Comparison of ENCODE assay signal across 23 cellular contexts in genomic region chr14:103132381-103133212, GRCh38. TPM values are rescaled to one million over a fixed set of nuclear protein-coding genes. Genes with fewer than 3 reads are reported as not detected.
DNase-seq lines count a peak whose midpoint lies in the region; ATAC-seq, FAIRE-seq and TF ChIP-seq lines count a peak whose summit lies in the region.
"Had no signal": no experiment of that assay in that cellular context is flagged by ENCODE, and none has a peak within 500 bp of the region (broad histone marks: within the 10 kb centered on the region; RNA-seq: fewer than 3 reads in every experiment).

No MANE protein-coding gene starts in this region.

- H3K27me3 Mint-ChIP-seq in progenitor cell of endocrine pancreas = peaks cover 20% of the 10 kb centered on the region

- no peaks in the 10 kb centered on the region for H3K36me3 ChIP-seq in SK-N-MC (ENCODE audit: insufficient read depth, low read length)
- H3K36me3 ChIP-seq in pancreas = no peaks in the 10 kb centered on the region

- no peaks in the 10 kb centered on the region for H3K9me3 Mint-ChIP-seq in progenitor cell of endocrine pancreas (ENCODE audit: low read depth)
- H3K9me3 Mint-ChIP-seq: activated naive CD8-positive, alpha-beta T cell treated with anti-CD3 and anti-CD28 coated beads, Interleukin-2, amount 50 U/mL, for 24 hours; memory B cell; nephron progenitor cell had no signal

- H3K4me1 ChIP-seq in right cardiac atrium (ENCODE audit: control insufficient read depth, insufficient read depth, low read length) (peaks cover 3% of the 10 kb centered on the region), pancreas (peaks cover 0 to 9% (median 0%) of the 10 kb centered on the region in 3 donors)

- no peak overlapping the region for H3K27ac Mint-ChIP-seq in progenitor cell of endocrine pancreas
- H3K27ac Mint-ChIP-seq: activated CD8-positive, alpha-beta T cell treated with anti-CD3 and anti-CD28 coated beads, Interleukin-2, amount 10 ng/mL, durations not matched to agents 7 days and 5 days; activated naive CD8-positive, alpha-beta T cell treated with anti-CD3 and anti-CD28 coated beads, Interleukin-2, amount 50 U/mL, for 24 hours; memory B cell; nephron progenitor cell had no signal

- H3K36me3 Mint-ChIP-seq in progenitor cell of endocrine pancreas (ENCODE audit: insufficient read depth) = no peaks in the 10 kb centered on the region
- H3K36me3 Mint-ChIP-seq: memory B cell had no signal

- no peaks in the 10 kb centered on the region for H3K27me3 ChIP-seq in right cardiac atrium (ENCODE audit: control insufficient read depth, insufficient read depth)
- H3K27me3 ChIP-seq in pancreas = no peaks in the 10 kb centered on the region
- H3K27me3 ChIP-seq: gastroesophageal sphincter, testis had no signal

- H3K4me3 Mint-ChIP-seq in progenitor cell of endocrine pancreas (ENCODE audit: low read depth) = no peak overlapping the region
- H3K4me3 Mint-ChIP-seq: activated CD8-positive, alpha-beta T cell treated with anti-CD3 and anti-CD28 coated beads, Interleukin-2, amount 10 ng/mL, durations not matched to agents 7 days and 5 days; activated naive CD8-positive, alpha-beta T cell treated with anti-CD3 and anti-CD28 coated beads, Interleukin-2, amount 50 U/mL, for 24 hours; memory B cell; nephron progenitor cell had no signal

- ATAC-seq in right cardiac atrium = peak in 1 of 2 donors; percentile 8
- ATAC-seq in pancreas = peak; percentile 60 to 79 (median 70)
- ATAC-seq in HG02870 (IDR thresholded peaks at IDR 0.05; ENCODE audit: unreplicated experiment) = no peak
- ATAC-seq in GM18868 (IDR thresholded peaks at IDR 0.05; ENCODE audit: unreplicated experiment) = no peak
- ATAC-seq: activated CD8-positive, alpha-beta T cell treated with anti-CD3 and anti-CD28 coated beads, Interleukin-2, amount 10 ng/mL, durations not matched to agents 7 days and 5 days; activated naive CD8-positive, alpha-beta T cell treated with anti-CD3 and anti-CD28 coated beads, Interleukin-2, amount 50 U/mL, for 24 hours; gastroesophageal sphincter; PC-3; sciatic nerve had no signal

- intact Hi-C loops in right cardiac atrium (cut with DNase I) (no loop called here), pancreas (cut with DNase I) (no loop called here)

- CTCF ChIA-PET in HEK293T (lab: Yijun Ruan, JAX) = no interaction called here

- POLR2A ChIA-PET in HEK293T (lab: Yijun Ruan, JAX) = no interaction called here

- H3K9ac ChIP-seq in SK-N-MC (ENCODE audit: insufficient read length) = no peak overlapping the region
- H3K9ac ChIP-seq: GM23248 had no signal

- no peak for TF ChIP-seq CTCF in pancreas (IDR thresholded peaks at IDR 0.05)
- TF ChIP-seq CTCF in progenitor cell of endocrine pancreas (IDR thresholded peaks at IDR 0.05; ENCODE audit: unreplicated experiment) = no peak

- H3K9me3 ChIP-seq in SK-N-MC (ENCODE audit: low read depth, low read length) (no peaks in the 10 kb centered on the region), right cardiac atrium (ENCODE audit: control insufficient read depth, low read length) (no peaks in the 10 kb centered on the region), pancreas (no peaks in the 10 kb centered on the region)
- H3K9me3 ChIP-seq: Caco-2, gastroesophageal sphincter, testis had no signal

- H3K27ac ChIP-seq in SK-N-MC (no peak overlapping the region), right cardiac atrium (ENCODE audit: low read length) (no peak overlapping the region), pancreas (peak overlapping the region in 3 of 4 donors; percentile 38 to 58 (median 51))
- H3K27ac ChIP-seq: GM23248 had no signal

- H3K4me1 Mint-ChIP-seq in progenitor cell of endocrine pancreas (ENCODE audit: low read depth) = peaks cover 2% of the 10 kb centered on the region
- H3K4me1 Mint-ChIP-seq: activated naive CD8-positive, alpha-beta T cell treated with anti-CD3 and anti-CD28 coated beads, Interleukin-2, amount 50 U/mL, for 24 hours; memory B cell had no signal

- FAIRE-seq in pancreas (lab: Jason Lieb, UNC) = no peak

- WGBS in right cardiac atrium = 69% methylated on average over 39 of the region's 39 CpGs
- 53 to 54% methylated on average over 39 of the region's 39 CpGs for WGBS in pancreas, 2 donors

- H3K4me3 ChIP-seq in SK-N-MC = no peak overlapping the region; the same call in 1 of the 2 replicates
- no peak overlapping the region for H3K4me3 ChIP-seq in right cardiac atrium (ENCODE audit: low read length)
- H3K4me3 ChIP-seq in pancreas = no peak overlapping the region
- H3K4me3 ChIP-seq: coronary artery, gastroesophageal sphincter, GM23248, testis had no signal

- no peak for DNase-seq in HEK293T (ENCODE audit: extremely low spot score)
- peak; percentile 10 for DNase-seq in SK-N-MC (ENCODE audit: low read depth, low spot score)
- peak in 2 of 3 donors; percentile 62 to 66 for DNase-seq in right cardiac atrium
- DNase-seq in pancreas = peak; percentile 52 to 82 (median 73)
- DNase-seq in DMS79 (lab: John Stamatoyannopoulos, UW) = no peak
- DNase-seq in progenitor cell of endocrine pancreas (ENCODE audit: low spot score, unreplicated experiment) = no peak
- DNase-seq: activated CD8-positive, alpha-beta T cell treated with anti-CD3 and anti-CD28 coated beads, Interleukin-2, amount 10 ng/mL, durations not matched to agents 7 days and 5 days; activated naive CD8-positive, alpha-beta T cell treated with anti-CD3 and anti-CD28 coated beads, Interleukin-2, amount 50 U/mL, for 24 hours; Caco-2; GM23248; Kasumi-1; NCI-H1105 treated with DMSO at 0.1 percent for 48 hours; NCI-H446 treated with DMSO at 0.1 percent for 48 hours; nephron progenitor cell; PC-3; stimulated activated CD4-positive, alpha-beta T cell treated with anti-CD3 and anti-CD28 coated beads, Interleukin-2, amount 100 ng/mL, for 48 hours; testis had no signal

TF ChIP-seq in HEK293T, 16 proteins besides CTCF, POLR2A, EP300 and RAD21:
- TF ChIP-seq L3MBTL2 (conservative IDR thresholded peaks at IDR 0.05) (peak; percentile 25), CTBP1 (IDR thresholded peaks at IDR 0.05; ENCODE audit: borderline replicate concordance) (no peak)

RNA-seq across cellular contexts. Expression of gene TNFAIP2, which starts 9.3 kb away (rescaled TPM):
- total RNA-seq in right cardiac atrium (10 to 100 TPM; 41.5 to 51.3 (median 49.4) TPM), pancreas (100 to 1,000 TPM in 1 of 6 donors, 10 to 100 TPM in 3, 1 to 10 TPM in 2; 7.0 to 188 (median 27.7) TPM), progenitor cell of endocrine pancreas (17.8 and 19.6 TPM in 2 replicates)
- polyA plus RNA-seq in right cardiac atrium (46.7 TPM), pancreas (100 to 1,000 TPM; 123 to 288 TPM)

RNA-seq across cellular contexts. Expression of gene EXOC3L4, which starts 38.1 kb away (rescaled TPM):
- total RNA-seq in right cardiac atrium (1 to 10 TPM in 3 of 4 donors, under 1 TPM in 1; 0.63 to 2.5 (median 1.1) TPM), pancreas (1 to 10 TPM in 4 of 6 donors, under 1 TPM in 2; 0.63 to 6.2 (median 1.3) TPM), progenitor cell of endocrine pancreas (28.4 and 30.8 TPM in 2 replicates)
- polyA plus RNA-seq in right cardiac atrium (1.4 TPM), pancreas (1 to 10 TPM; 5.0 to 8.9 TPM)
- total RNA-seq: activated CD8-positive, alpha-beta T cell treated with anti-CD3 and anti-CD28 coated beads, Interleukin-2, amount 10 ng/mL, durations not matched to agents 7 days and 5 days; GM23248 had no signal
- polyA plus RNA-seq: GM23248 had no signal

RNA-seq across cellular contexts. Expression of gene LBHD2, which starts 48.6 kb away (rescaled TPM):
- total RNA-seq in right cardiac atrium = not detected
- polyA plus RNA-seq in right cardiac atrium = not detected
- not detected for total RNA-seq in pancreas
- polyA plus RNA-seq in pancreas = not detected
- total RNA-seq in progenitor cell of endocrine pancreas = not detected in 2 replicates
- total RNA-seq: activated CD8-positive, alpha-beta T cell treated with anti-CD3 and anti-CD28 coated beads, Interleukin-2, amount 10 ng/mL, durations not matched to agents 7 days and 5 days; Caco-2; gastroesophageal sphincter; GM23248; PC-3; sciatic nerve had no signal
- polyA plus RNA-seq: GM23248 had no signal

Comparison
In these comparisons a context has a peak if more than half of its experiments do, and no peak if none do; other contexts are left out.
1. DNase-seq: peak in SK-N-MC (single experiment), right cardiac atrium (2 of 3) and pancreas (6 of 6); none in HEK293T (single experiment), DMS79 (single experiment) and progenitor cell of endocrine pancreas (single experiment).
2. H3K27ac ChIP-seq: peak in pancreas (3 of 4); none in SK-N-MC (single experiment) and right cardiac atrium (single experiment).
3. ATAC-seq: peak in pancreas (4 of 4); none in HG02870 (single experiment) and GM18868 (single experiment).